Comparison of ENCODE assay signal across 9 cellular contexts in the genomic region with DNA sequence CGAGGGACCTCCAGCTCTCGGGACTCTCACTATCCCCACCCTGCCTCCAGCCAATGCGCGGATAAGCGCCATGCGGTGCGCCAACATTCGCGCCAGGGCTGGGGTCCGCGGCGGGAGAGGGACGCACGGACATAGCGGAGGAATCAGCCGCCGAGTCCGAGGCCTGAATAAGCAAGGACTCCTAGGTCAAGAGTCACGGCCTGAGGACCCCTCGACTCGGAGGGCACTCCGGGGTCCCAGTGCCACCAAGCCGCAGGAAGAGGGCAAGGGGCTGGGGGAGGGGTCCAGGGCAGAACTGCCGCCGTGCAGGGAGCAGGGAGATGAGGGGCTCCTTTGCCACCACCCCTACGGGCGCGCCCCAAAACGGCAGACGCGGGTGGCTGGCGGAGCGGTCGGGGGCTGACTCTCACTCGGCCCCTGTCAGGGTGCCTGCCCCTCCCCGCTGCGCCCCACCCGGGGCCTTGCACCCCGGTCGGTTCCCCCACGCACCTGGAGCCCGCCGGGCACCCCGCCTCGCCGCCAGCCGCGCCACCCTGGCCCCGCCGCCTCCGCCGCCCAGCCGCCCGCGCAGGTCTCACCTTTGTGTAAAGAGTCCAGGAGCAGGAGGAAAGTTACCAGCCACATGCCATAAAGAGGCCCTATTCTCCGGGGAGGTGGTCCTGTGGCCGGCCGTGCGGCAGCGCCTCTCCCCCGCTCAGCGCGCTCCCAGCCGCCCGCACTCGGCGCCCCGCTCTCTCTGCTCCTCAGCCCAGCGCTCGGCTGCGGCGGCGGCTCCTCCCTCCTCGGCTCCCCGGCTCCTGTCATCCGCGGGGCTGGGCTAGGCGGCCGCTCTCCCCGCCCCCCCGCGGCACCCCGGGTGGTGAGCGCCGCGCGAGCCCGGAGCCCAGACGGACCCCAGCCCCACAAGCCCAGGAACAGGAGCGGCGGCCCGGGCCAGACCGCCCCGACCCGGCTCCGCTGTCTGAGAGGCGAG. TPM values are rescaled to one million over a fixed set of nuclear protein-coding genes. Genes with fewer than 3 reads are reported as not detected.
A peak's percentile ranks its signal among the peaks of the same experiment; 100 is the strongest.
DNase-seq lines count a peak whose midpoint lies in the region; ATAC-seq and TF ChIP-seq lines count a peak whose summit lies in the region.
"Had no signal": no experiment of that assay in that cellular context is flagged by ENCODE, and none has a peak within 500 bp of the region (broad histone marks: within the 10 kb centered on the region; RNA-seq: fewer than 3 reads in every experiment).

A gene with protein sequence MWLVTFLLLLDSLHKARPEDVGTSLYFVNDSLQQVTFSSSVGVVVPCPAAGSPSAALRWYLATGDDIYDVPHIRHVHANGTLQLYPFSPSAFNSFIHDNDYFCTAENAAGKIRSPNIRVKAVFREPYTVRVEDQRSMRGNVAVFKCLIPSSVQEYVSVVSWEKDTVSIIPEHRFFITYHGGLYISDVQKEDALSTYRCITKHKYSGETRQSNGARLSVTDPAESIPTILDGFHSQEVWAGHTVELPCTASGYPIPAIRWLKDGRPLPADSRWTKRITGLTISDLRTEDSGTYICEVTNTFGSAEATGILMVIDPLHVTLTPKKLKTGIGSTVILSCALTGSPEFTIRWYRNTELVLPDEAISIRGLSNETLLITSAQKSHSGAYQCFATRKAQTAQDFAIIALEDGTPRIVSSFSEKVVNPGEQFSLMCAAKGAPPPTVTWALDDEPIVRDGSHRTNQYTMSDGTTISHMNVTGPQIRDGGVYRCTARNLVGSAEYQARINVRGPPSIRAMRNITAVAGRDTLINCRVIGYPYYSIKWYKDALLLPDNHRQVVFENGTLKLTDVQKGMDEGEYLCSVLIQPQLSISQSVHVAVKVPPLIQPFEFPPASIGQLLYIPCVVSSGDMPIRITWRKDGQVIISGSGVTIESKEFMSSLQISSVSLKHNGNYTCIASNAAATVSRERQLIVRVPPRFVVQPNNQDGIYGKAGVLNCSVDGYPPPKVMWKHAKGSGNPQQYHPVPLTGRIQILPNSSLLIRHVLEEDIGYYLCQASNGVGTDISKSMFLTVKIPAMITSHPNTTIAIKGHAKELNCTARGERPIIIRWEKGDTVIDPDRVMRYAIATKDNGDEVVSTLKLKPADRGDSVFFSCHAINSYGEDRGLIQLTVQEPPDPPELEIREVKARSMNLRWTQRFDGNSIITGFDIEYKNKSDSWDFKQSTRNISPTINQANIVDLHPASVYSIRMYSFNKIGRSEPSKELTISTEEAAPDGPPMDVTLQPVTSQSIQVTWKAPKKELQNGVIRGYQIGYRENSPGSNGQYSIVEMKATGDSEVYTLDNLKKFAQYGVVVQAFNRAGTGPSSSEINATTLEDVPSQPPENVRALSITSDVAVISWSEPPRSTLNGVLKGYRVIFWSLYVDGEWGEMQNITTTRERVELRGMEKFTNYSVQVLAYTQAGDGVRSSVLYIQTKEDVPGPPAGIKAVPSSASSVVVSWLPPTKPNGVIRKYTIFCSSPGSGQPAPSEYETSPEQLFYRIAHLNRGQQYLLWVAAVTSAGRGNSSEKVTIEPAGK (N-terminal part only) (minus strand): TSS at position 761 of the 973 bp plus-strand sequence. CDS start 137 bp downstream, at position 624.

- in situ Hi-C loops in gastrocnemius medialis (cut with MboI; ENCODE audit: low sequenced_read_pairs in 4 of 4) = no loop called here

- H3K4me3 Mint-ChIP-seq in activated T-helper 1 cell treated with anti-CD3 and anti-CD28 coated beads, Interleukin-12 subunit alpha, Interleukin-12 subunit beta, Interleukin-2, Interleukin-4 antibody, amounts not matched to agents 30 ng/mL and 10 ng/mL and 1 ng/mL, durations not matched to agents 14 hours and 24 hours and 36 hours = peak within 1 kb of the TSS; percentile 15

- H3K9me3 ChIP-seq in hepatocyte (ENCODE audit: low read depth) = no peaks in the 10 kb centered on the region
- no peaks in the 10 kb centered on the region for H3K9me3 ChIP-seq in gastrocnemius medialis

- no peaks in the 10 kb centered on the region for H3K9me3 Mint-ChIP-seq in activated T-helper 1 cell treated with anti-CD3 and anti-CD28 coated beads, Interleukin-12 subunit alpha, Interleukin-12 subunit beta, Interleukin-2, Interleukin-4 antibody, amounts not matched to agents 30 ng/mL and 10 ng/mL and 1 ng/mL, durations not matched to agents 14 hours and 24 hours and 36 hours

- H3K36me3 ChIP-seq in hepatocyte (replicated peaks; ENCODE audit: insufficient read depth, low read depth) (no peaks in the 10 kb centered on the region), gastrocnemius medialis (no peaks in the 10 kb centered on the region)

- H3K4me1 ChIP-seq in hepatocyte (ENCODE audit: insufficient read depth) (peaks cover 13% of the 10 kb centered on the region), gastrocnemius medialis (peaks cover 10 to 11% of the 10 kb centered on the region in 2 donors)

- no peaks in the 10 kb centered on the region for H3K9me2 ChIP-seq in hepatocyte (replicated peaks; ENCODE audit: insufficient read depth)

- peak within 1 kb of the TSS; percentile 20 for H2AFZ ChIP-seq in hepatocyte

- no peak for ATAC-seq in gastrocnemius medialis
- ATAC-seq in HG02870 (IDR thresholded peaks at IDR 0.05; ENCODE audit: unreplicated experiment) = no peak

- peak within 1 kb of the TSS; percentile 92 for H3K4me2 ChIP-seq in hepatocyte

- no peaks in the 10 kb centered on the region for H3K36me3 Mint-ChIP-seq in activated T-helper 1 cell treated with anti-CD3 and anti-CD28 coated beads, Interleukin-12 subunit alpha, Interleukin-12 subunit beta, Interleukin-2, Interleukin-4 antibody, amounts not matched to agents 30 ng/mL and 10 ng/mL and 1 ng/mL, durations not matched to agents 14 hours and 24 hours and 36 hours (ENCODE audit: low read depth)

- H4K20me1 ChIP-seq in hepatocyte (ENCODE audit: insufficient read depth, poor library complexity, severe bottlenecking) = no peaks in the 10 kb centered on the region

- intact Hi-C loops in activated T-helper 1 cell treated with anti-CD3 and anti-CD28 coated beads, Interleukin-12 subunit alpha, Interleukin-12 subunit beta, Interleukin-2, Interleukin-4 antibody, amounts not matched to agents 30 ng/mL and 10 ng/mL and 1 ng/mL, durations not matched to agents 14 hours and 24 hours and 36 hours (cut with micrococcal nuclease) = no loop called here
- intact Hi-C loops in gastrocnemius medialis (cut with DNase I; ENCODE audit: low total_unique reads) = no loop called here

- peak within 1 kb of the TSS; percentile 36 for H3K4me3 ChIP-seq in hepatocyte
- H3K4me3 ChIP-seq in gastrocnemius medialis = peak within 1 kb of the TSS in 3 of 4 donors; percentile 24 to 38 (median 35)

- no peaks in the 10 kb centered on the region for H3K79me2 ChIP-seq in hepatocyte

- H3K27me3 Mint-ChIP-seq in activated T-helper 1 cell treated with anti-CD3 and anti-CD28 coated beads, Interleukin-12 subunit alpha, Interleukin-12 subunit beta, Interleukin-2, Interleukin-4 antibody, amounts not matched to agents 30 ng/mL and 10 ng/mL and 1 ng/mL, durations not matched to agents 14 hours and 24 hours and 36 hours (ENCODE audit: insufficient read depth) = peaks cover 59% of the 10 kb centered on the region

- no peaks in the 10 kb centered on the region for H3K4me1 Mint-ChIP-seq in activated T-helper 1 cell treated with anti-CD3 and anti-CD28 coated beads, Interleukin-12 subunit alpha, Interleukin-12 subunit beta, Interleukin-2, Interleukin-4 antibody, amounts not matched to agents 30 ng/mL and 10 ng/mL and 1 ng/mL, durations not matched to agents 14 hours and 24 hours and 36 hours (ENCODE audit: low read depth)

- no peak within 1 kb of the TSS for H3K27ac Mint-ChIP-seq in activated T-helper 1 cell treated with anti-CD3 and anti-CD28 coated beads, Interleukin-12 subunit alpha, Interleukin-12 subunit beta, Interleukin-2, Interleukin-4 antibody, amounts not matched to agents 30 ng/mL and 10 ng/mL and 1 ng/mL, durations not matched to agents 14 hours and 24 hours and 36 hours

- TF ChIP-seq POLR2A in gastrocnemius medialis (IDR thresholded peaks at IDR 0.05) = no peak

- DNase-seq in NCI-H2107 treated with DMSO at 0.1 percent for 48 hours (lab: John Stamatoyannopoulos, UW; ENCODE audit: unreplicated experiment) (peak; percentile 50), NCI-H2107 (lab: John Stamatoyannopoulos, UW) (no peak), hepatocyte (ENCODE audit: low spot score) (peak; percentile 70), gastrocnemius medialis (no peak), CD1c-positive myeloid dendritic cell (ENCODE audit: extremely low spot score) (no peak), NOMO-1 treated with dmso at 0.1 percent for 144 hours (lab: John Stamatoyannopoulos, UW; ENCODE audit: unreplicated experiment) (no peak)
- DNase-seq in activated T-helper 1 cell treated with anti-CD3 and anti-CD28 coated beads, Interleukin-12 subunit alpha, Interleukin-12 subunit beta, Interleukin-2, Interleukin-4 antibody, amounts not matched to agents 30 ng/mL and 10 ng/mL and 1 ng/mL, durations not matched to agents 14 hours and 24 hours and 36 hours (ENCODE audit: low spot score) = peak; percentile 24

- no peak for TF ChIP-seq CTCF in hepatocyte (IDR thresholded peaks at IDR 0.05; ENCODE audit: poor library complexity)
- TF ChIP-seq CTCF in gastrocnemius medialis (IDR thresholded peaks at IDR 0.05 in 4 of 5, conservative IDR thresholded peaks at IDR 0.05 in 1 of 5) = no peak

- WGBS in hepatocyte (ENCODE audit: low lambda C conversion rate, missing lambda C conversion rate) = 3% methylated on average over 35 of the region's 97 CpGs

- H3K27ac ChIP-seq in hepatocyte (no peak within 1 kb of the TSS), gastrocnemius medialis (no peak within 1 kb of the TSS)

- H3K27me3 ChIP-seq in hepatocyte = peaks cover 93% of the 10 kb centered on the region
- peaks cover 51 to 62% (median 57%) of the 10 kb centered on the region in 3 donors for H3K27me3 ChIP-seq in gastrocnemius medialis

RNA-seq across cellular contexts. Expression of the gene that starts here (rescaled TPM):
- total RNA-seq in activated T-helper 1 cell treated with anti-CD3 and anti-CD28 coated beads, Interleukin-12 subunit alpha, Interleukin-12 subunit beta, Interleukin-2, Interleukin-4 antibody, amounts not matched to agents 30 ng/mL and 10 ng/mL and 1 ng/mL, durations not matched to agents 14 hours and 24 hours and 36 hours = not detected in 2 replicates
- total RNA-seq in hepatocyte (2.6 and 3.2 TPM in 2 replicates), gastrocnemius medialis (under 1 TPM; 0.05 to 0.15 (median 0.07) TPM)
- polyA plus RNA-seq in hepatocyte = 0.46 and 1.1 TPM in 2 replicates
- total RNA-seq: glomerular endothelial cell had no signal

Comparison
In these comparisons a context has a peak if more than half of its experiments do, and no peak if none do; other contexts are left out.
1. DNase-seq: peak in NCI-H2107 treated with DMSO at 0.1 percent for 48 hours (single experiment) and hepatocyte (single experiment); none in NCI-H2107 (single experiment), gastrocnemius medialis (0 of 2), CD1c-positive myeloid dendritic cell (single experiment) and NOMO-1 treated with dmso at 0.1 percent for 144 hours (single experiment).
2. Peak in DNase-seq in activated T-helper 1 cell treated with anti-CD3 and anti-CD28 coated beads, Interleukin-12 subunit alpha, Interleukin-12 subunit beta, Interleukin-2, Interleukin-4 antibody, amounts not matched to agents 30 ng/mL and 10 ng/mL and 1 ng/mL, durations not matched to agents 14 hours and 24 hours and 36 hours; RNA of the gene not detected or under 1 TPM.